ENCODE assay signal across 11 cellular contexts in genomic region chr13:34416833-34417425, GRCh38.
DNase-seq lines count a peak whose midpoint lies in the region; ATAC-seq and TF ChIP-seq lines count a peak whose summit lies in the region.
"Had no signal": no experiment of that assay in that cellular context is flagged by ENCODE, and none has a peak within 500 bp of the region (broad histone marks: within the 10 kb centered on the region; RNA-seq: fewer than 3 reads in every experiment).

No MANE protein-coding gene starts in this region.

- peaks cover 4% of the 10 kb centered on the region for H3K27me3 Mint-ChIP-seq in nephron (ENCODE audit: low read depth)
- H3K27me3 Mint-ChIP-seq in activated CD8-positive, alpha-beta T cell treated with anti-CD3 and anti-CD28 coated beads for 36 hours, result no peaks in the 10 kb centered on the region

- DNase-seq in Ammon's horn (ENCODE audit: low spot score) (peak; percentile 42), NCI-H2029 (lab: John Stamatoyannopoulos, UW) (peak; percentile 60), fibroblast of mammary gland (ENCODE audit: low read depth) (peak; percentile 83), dedifferentiated amniotic fluid mesenchymal stem cell (ENCODE audit: extremely low spot score) (no peak), retina (no peak)
- no peak for DNase-seq in activated CD8-positive, alpha-beta T cell treated with anti-CD3 and anti-CD28 coated beads for 36 hours
- DNase-seq: NCI-H1436 had no signal

- H3K27ac Mint-ChIP-seq in nephron, result peak overlapping the region in 2 of 3 experiments; percentile 60 to 77
- no peak overlapping the region for H3K27ac Mint-ChIP-seq in activated CD8-positive, alpha-beta T cell treated with anti-CD3 and anti-CD28 coated beads for 36 hours
- H3K27ac Mint-ChIP-seq: activated T-helper 2 cell treated with anti-CD3 and anti-CD28 coated beads, Interferon-gamma antibody, Interleukin-2, Interleukin-4, amounts not matched to agents 10 μg/mL and 5 μg/mL and 100 μg/mL, durations not matched to agents 14 hours and 24 hours and 36 hours had no signal

- no peak for TF ChIP-seq CTCF in fibroblast of mammary gland (conservative IDR thresholded peaks at IDR 0.05; ENCODE audit: control insufficient read depth, insufficient read depth, low read depth, low read length)
- TF ChIP-seq CTCF in nephron (IDR thresholded peaks at IDR 0.05; ENCODE audit: unreplicated experiment in 3 of 3), result no peak
- no peak for TF ChIP-seq CTCF in activated CD8-positive, alpha-beta T cell treated with anti-CD3 and anti-CD28 coated beads for 36 hours (IDR thresholded peaks at IDR 0.05)

- no peak for ATAC-seq in activated CD8-positive, alpha-beta T cell treated with anti-CD3 and anti-CD28 coated beads for 36 hours
- no peak for ATAC-seq in GM21528 (IDR thresholded peaks at IDR 0.05; ENCODE audit: low FRiP score, unreplicated experiment)

- no peaks in the 10 kb centered on the region for H3K9me3 Mint-ChIP-seq in nephron
- no peaks in the 10 kb centered on the region for H3K9me3 Mint-ChIP-seq in activated CD8-positive, alpha-beta T cell treated with anti-CD3 and anti-CD28 coated beads for 36 hours

- H3K4me1 Mint-ChIP-seq in nephron, result peaks cover 39% of the 10 kb centered on the region
- H3K4me1 Mint-ChIP-seq in activated CD8-positive, alpha-beta T cell treated with anti-CD3 and anti-CD28 coated beads for 36 hours (ENCODE audit: low read depth), result no peaks in the 10 kb centered on the region

- CTCF ChIA-PET in activated CD8-positive, alpha-beta T cell treated with anti-CD3 and anti-CD28 coated beads for 36 hours (lab: Charles Lee), result no interaction called here

- POLR2A ChIA-PET in activated CD8-positive, alpha-beta T cell treated with anti-CD3 and anti-CD28 coated beads for 36 hours (lab: Charles Lee), result no interaction called here

- no peak overlapping the region for H3K4me3 ChIP-seq in fibroblast of mammary gland (ENCODE audit: control insufficient read depth, low read depth, low read length)
- H3K4me3 ChIP-seq: upper lobe of left lung had no signal

- intact Hi-C loops in activated CD8-positive, alpha-beta T cell treated with anti-CD3 and anti-CD28 coated beads for 36 hours (cut with micrococcal nuclease), result no loop called here

- no peak overlapping the region for H3K4me3 Mint-ChIP-seq in nephron
- H3K4me3 Mint-ChIP-seq in activated CD8-positive, alpha-beta T cell treated with anti-CD3 and anti-CD28 coated beads for 36 hours, result no peak overlapping the region

- no peaks in the 10 kb centered on the region for H3K36me3 Mint-ChIP-seq in nephron (ENCODE audit: low read depth)
- H3K36me3 Mint-ChIP-seq in activated CD8-positive, alpha-beta T cell treated with anti-CD3 and anti-CD28 coated beads for 36 hours (ENCODE audit: low read depth), result no peaks in the 10 kb centered on the region

Comparison
In these comparisons a context has a peak if more than half of its experiments do, and no peak if none do; other contexts are left out.
1. DNase-seq: peak in Ammon's horn (single experiment), NCI-H2029 (single experiment) and fibroblast of mammary gland (single experiment); none in activated CD8-positive, alpha-beta T cell treated with anti-CD3 and anti-CD28 coated beads for 36 hours (single experiment), dedifferentiated amniotic fluid mesenchymal stem cell (single experiment) and retina (single experiment).